1 cellular context compared by ENCODE assay signal in the genomic region with DNA sequence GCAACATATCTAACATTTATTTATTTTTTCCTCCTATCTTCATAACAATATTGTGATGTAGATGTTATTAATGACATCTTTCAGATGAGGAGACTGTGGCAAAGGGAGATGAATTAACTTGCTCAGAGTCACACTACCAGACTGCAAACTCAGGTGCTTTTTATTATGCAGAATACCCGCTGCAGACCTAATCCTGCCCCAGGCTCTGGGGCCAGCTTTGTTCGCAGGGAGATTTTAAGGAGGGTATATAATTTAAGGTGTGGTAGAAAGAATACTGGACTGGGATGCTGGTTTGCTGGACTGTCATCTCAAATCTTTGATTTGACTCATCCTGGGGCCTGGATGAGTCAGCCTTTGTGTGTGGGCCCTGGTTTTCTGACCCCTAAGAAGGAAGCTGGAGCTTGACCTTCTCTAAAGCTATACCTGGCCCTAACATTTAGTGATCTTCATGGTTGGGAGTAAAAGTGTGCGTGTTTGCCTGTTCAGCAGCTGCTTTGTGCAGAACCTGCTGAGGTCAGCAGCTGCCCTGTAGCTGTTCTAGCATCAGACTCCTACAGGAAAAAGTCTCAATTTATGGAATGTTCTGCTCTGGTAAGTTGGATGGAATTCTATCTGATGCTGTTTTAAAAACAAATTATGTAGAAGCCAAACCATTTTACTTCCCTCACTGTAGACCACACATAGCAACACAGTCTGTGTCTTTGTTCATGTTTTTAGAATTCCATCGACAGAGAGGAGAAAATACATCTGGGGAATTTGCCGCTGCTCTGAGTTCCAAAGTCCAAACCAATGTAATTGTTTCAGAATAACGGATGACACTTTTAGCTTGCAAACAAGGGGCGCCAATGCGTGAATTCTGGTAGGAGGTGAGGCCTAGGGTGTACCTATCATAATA.
TF ChIP-seq lines count a peak whose summit lies in the region.

No MANE protein-coding gene starts in this region.

TF ChIP-seq in GM23338, 12 proteins besides CTCF, POLR2A, EP300 and RAD21 (continued from another document):
- TF ChIP-seq, protein P1, sequence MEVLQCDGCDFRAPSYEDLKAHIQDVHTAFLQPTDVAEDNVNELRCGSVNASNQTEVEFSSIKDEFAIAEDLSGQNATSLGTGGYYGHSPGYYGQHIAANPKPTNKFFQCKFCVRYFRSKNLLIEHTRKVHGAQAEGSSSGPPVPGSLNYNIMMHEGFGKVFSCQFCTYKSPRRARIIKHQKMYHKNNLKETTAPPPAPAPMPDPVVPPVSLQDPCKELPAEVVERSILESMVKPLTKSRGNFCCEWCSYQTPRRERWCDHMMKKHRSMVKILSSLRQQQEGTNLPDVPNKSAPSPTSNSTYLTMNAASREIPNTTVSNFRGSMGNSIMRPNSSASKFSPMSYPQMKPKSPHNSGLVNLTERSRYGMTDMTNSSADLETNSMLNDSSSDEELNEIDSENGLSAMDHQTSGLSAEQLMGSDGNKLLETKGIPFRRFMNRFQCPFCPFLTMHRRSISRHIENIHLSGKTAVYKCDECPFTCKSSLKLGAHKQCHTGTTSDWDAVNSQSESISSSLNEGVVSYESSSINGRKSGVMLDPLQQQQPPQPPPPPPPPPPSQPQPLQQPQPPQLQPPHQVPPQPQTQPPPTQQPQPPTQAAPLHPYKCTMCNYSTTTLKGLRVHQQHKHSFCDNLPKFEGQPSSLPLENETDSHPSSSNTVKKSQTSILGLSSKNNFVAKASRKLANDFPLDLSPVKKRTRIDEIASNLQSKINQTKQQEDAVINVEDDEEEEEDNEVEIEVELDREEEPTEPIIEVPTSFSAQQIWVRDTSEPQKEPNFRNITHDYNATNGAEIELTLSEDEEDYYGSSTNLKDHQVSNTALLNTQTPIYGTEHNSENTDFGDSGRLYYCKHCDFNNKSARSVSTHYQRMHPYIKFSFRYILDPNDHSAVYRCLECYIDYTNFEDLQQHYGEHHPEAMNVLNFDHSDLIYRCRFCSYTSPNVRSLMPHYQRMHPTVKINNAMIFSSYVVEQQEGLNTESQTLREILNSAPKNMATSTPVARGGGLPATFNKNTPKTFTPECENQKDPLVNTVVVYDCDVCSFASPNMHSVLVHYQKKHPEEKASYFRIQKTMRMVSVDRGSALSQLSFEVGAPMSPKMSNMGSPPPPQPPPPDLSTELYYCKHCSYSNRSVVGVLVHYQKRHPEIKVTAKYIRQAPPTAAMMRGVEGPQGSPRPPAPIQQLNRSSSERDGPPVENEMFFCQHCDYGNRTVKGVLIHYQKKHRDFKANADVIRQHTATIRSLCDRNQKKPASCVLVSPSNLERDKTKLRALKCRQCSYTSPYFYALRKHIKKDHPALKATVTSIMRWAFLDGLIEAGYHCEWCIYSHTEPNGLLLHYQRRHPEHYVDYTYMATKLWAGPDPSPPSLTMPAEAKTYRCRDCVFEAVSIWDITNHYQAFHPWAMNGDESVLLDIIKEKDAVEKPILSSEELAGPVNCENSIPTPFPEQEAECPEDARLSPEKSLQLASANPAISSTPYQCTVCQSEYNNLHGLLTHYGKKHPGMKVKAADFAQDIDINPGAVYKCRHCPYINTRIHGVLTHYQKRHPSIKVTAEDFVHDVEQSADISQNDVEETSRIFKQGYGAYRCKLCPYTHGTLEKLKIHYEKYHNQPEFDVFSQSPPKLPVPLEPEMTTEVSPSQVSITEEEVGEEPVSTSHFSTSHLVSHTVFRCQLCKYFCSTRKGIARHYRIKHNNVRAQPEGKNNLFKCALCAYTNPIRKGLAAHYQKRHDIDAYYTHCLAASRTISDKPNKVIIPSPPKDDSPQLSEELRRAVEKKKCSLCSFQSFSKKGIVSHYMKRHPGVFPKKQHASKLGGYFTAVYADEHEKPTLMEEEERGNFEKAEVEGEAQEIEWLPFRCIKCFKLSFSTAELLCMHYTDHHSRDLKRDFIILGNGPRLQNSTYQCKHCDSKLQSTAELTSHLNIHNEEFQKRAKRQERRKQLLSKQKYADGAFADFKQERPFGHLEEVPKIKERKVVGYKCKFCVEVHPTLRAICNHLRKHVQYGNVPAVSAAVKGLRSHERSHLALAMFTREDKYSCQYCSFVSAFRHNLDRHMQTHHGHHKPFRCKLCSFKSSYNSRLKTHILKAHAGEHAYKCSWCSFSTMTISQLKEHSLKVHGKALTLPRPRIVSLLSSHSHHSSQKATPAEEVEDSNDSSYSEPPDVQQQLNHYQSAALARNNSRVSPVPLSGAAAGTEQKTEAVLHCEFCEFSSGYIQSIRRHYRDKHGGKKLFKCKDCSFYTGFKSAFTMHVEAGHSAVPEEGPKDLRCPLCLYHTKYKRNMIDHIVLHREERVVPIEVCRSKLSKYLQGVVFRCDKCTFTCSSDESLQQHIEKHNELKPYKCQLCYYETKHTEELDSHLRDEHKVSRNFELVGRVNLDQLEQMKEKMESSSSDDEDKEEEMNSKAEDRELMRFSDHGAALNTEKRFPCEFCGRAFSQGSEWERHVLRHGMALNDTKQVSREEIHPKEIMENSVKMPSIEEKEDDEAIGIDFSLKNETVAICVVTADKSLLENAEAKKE (CRISPR knock-in tag; IDR thresholded peaks at IDR 0.05) = no peak
- TF ChIP-seq REST (IDR thresholded peaks at IDR 0.05; ENCODE audit: unreplicated experiment) (no peak), ZNF331 (CRISPR knock-in tag; IDR thresholded peaks at IDR 0.05; ENCODE audit: low read depth) (no peak), EZH2phosphoT487 (IDR thresholded peaks at IDR 0.05; ENCODE audit: unreplicated experiment) (no peak), JUNB (IDR thresholded peaks at IDR 0.05; ENCODE audit: unreplicated experiment) (no peak), ZNF114 (CRISPR knock-in tag; IDR thresholded peaks at IDR 0.05) (no peak), EZH2 (IDR thresholded peaks at IDR 0.05; ENCODE audit: low read depth, unreplicated experiment) (no peak)
